Comparison of ENCODE assay signal across 18 cellular contexts in the genomic region with DNA sequence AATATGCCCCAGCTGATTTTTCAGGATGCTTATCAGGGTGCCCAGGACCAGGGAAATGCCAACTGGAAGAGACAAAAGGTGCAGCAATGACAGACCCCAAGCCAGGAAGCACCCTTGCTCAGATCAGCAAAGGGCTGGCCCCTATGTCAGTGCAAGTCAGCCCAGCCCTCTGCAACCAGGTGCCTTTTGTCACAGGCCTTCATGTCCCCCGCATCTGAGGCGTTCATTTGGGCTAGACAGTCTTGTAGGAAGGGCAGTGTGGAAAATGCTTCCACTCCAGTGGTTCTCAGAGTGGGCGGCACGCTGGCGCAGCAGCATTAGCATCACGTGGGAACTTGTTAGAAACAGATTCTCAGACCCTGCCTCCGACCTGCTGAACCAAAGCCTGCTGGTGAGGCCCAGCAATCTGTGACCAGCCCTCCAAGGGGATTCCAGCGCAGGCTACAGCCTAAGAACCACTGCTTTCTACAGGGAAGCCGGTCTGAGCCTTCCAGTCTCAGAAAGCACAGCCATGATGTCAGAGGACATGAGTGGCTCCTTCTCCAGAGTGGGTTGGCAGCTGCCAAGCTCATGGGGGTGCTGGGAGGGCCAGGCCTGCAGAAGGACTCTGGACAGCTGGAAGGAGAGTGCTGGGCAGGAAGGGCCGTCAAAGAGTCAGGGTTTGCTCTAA. TPM values are rescaled to one million over a fixed set of nuclear protein-coding genes. Genes with fewer than 3 reads are reported as not detected.
DNase-seq lines count a peak whose midpoint lies in the region; ATAC-seq, FAIRE-seq and TF ChIP-seq lines count a peak whose summit lies in the region.
"Had no signal": no experiment of that assay in that cellular context is flagged by ENCODE, and none has a peak within 500 bp of the region (broad histone marks: within the 10 kb centered on the region; RNA-seq: fewer than 3 reads in every experiment).

No MANE protein-coding gene starts in this region.

- H3K36me3 Mint-ChIP-seq in astrocyte (ENCODE audit: low read depth, unreplicated experiment): no peaks in the 10 kb centered on the region
- H3K36me3 Mint-ChIP-seq in stimulated activated naive B cell treated with anti-CD40 and anti-IgM and Interleukin-4, amounts not matched to agents 10 μg/mL and 1 μg/mL and 100 μg/mL, for 72 hours: no peaks in the 10 kb centered on the region
- no peaks in the 10 kb centered on the region for H3K36me3 Mint-ChIP-seq in activated naive CD8-positive, alpha-beta T cell treated with anti-CD3 and anti-CD28 coated beads, Interleukin-2, amount 50 U/mL, for 24 hours (ENCODE audit: low read depth)
- H3K36me3 Mint-ChIP-seq: activated naive CD4-positive, alpha-beta T cell treated with anti-CD3 and anti-CD28 coated beads, Interleukin-2, amount 10 ng/mL, durations not matched to agents 7 days and 5 days; natural killer cell had no signal

- H3K4me2 ChIP-seq in astrocyte (ENCODE audit: low read length): no peak overlapping the region

- H3K27ac ChIP-seq in astrocyte (ENCODE audit: low read depth, low read length) (no peak overlapping the region), left lung (no peak overlapping the region)
- H3K27ac ChIP-seq: HL-60, tibial artery had no signal

- H3K36me3 ChIP-seq in astrocyte (ENCODE audit: insufficient read depth, low read length) (no peaks in the 10 kb centered on the region), left lung (no peaks in the 10 kb centered on the region)
- H3K36me3 ChIP-seq: tibial artery had no signal

- H3K27me3 Mint-ChIP-seq in astrocyte (ENCODE audit: low read depth, unreplicated experiment): peaks cover 5% of the 10 kb centered on the region
- H3K27me3 Mint-ChIP-seq in stimulated activated naive B cell treated with anti-CD40 and anti-IgM and Interleukin-4, amounts not matched to agents 10 μg/mL and 1 μg/mL and 100 μg/mL, for 72 hours: no peaks in the 10 kb centered on the region
- no peaks in the 10 kb centered on the region for H3K27me3 Mint-ChIP-seq in activated naive CD8-positive, alpha-beta T cell treated with anti-CD3 and anti-CD28 coated beads, Interleukin-2, amount 50 U/mL, for 24 hours

- H3K4me3 ChIP-seq in astrocyte (ENCODE audit: insufficient read depth, low read depth, low read length): no peak overlapping the region
- H3K4me3 ChIP-seq in left lung: no peak overlapping the region
- H3K4me3 ChIP-seq: tibial artery had no signal

- intact Hi-C loops in left lung (cut with DNase I): no loop called here

- H3K4me1 Mint-ChIP-seq in astrocyte (ENCODE audit: low read depth, unreplicated experiment): peaks cover 12% of the 10 kb centered on the region
- H3K4me1 Mint-ChIP-seq in stimulated activated naive B cell treated with anti-CD40 and anti-IgM and Interleukin-4, amounts not matched to agents 10 μg/mL and 1 μg/mL and 100 μg/mL, for 72 hours: peaks cover 0 to 1% of the 10 kb centered on the region in 2 donors
- H3K4me1 Mint-ChIP-seq in activated naive CD8-positive, alpha-beta T cell treated with anti-CD3 and anti-CD28 coated beads, Interleukin-2, amount 50 U/mL, for 24 hours: no peaks in the 10 kb centered on the region
- H3K4me1 Mint-ChIP-seq: activated naive CD4-positive, alpha-beta T cell treated with anti-CD3 and anti-CD28 coated beads, Interleukin-2, amount 10 ng/mL, durations not matched to agents 7 days and 5 days; natural killer cell had no signal

- FAIRE-seq in astrocyte (lab: Jason Lieb, UNC): no peak
- FAIRE-seq: colon had no signal

- H3K9me3 ChIP-seq in astrocyte (ENCODE audit: insufficient read depth, low read depth, low read length): no peaks in the 10 kb centered on the region
- H3K9me3 ChIP-seq in left lung: no peaks in the 10 kb centered on the region
- H3K9me3 ChIP-seq: tibial artery had no signal

- no peaks in the 10 kb centered on the region for H4K20me1 ChIP-seq in astrocyte (ENCODE audit: insufficient read depth, low read length)

- H3K9me3 Mint-ChIP-seq in astrocyte (ENCODE audit: unreplicated experiment): no peaks in the 10 kb centered on the region
- no peaks in the 10 kb centered on the region for H3K9me3 Mint-ChIP-seq in stimulated activated naive B cell treated with anti-CD40 and anti-IgM and Interleukin-4, amounts not matched to agents 10 μg/mL and 1 μg/mL and 100 μg/mL, for 72 hours
- no peaks in the 10 kb centered on the region for H3K9me3 Mint-ChIP-seq in activated naive CD8-positive, alpha-beta T cell treated with anti-CD3 and anti-CD28 coated beads, Interleukin-2, amount 50 U/mL, for 24 hours
- H3K9me3 Mint-ChIP-seq: activated naive CD4-positive, alpha-beta T cell treated with anti-CD3 and anti-CD28 coated beads, Interleukin-2, amount 10 ng/mL, durations not matched to agents 7 days and 5 days; natural killer cell had no signal

- ATAC-seq in left lung (peak; percentile 89), HG03457 (IDR thresholded peaks at IDR 0.05; ENCODE audit: unreplicated experiment) (no peak)
- ATAC-seq in stimulated activated naive B cell treated with anti-CD40 and anti-IgM and Interleukin-4, amounts not matched to agents 10 μg/mL and 1 μg/mL and 100 μg/mL, for 72 hours (replicated peaks): no peak
- ATAC-seq in activated naive CD8-positive, alpha-beta T cell treated with anti-CD3 and anti-CD28 coated beads, Interleukin-2, amount 50 U/mL, for 24 hours: no peak
- ATAC-seq: natural killer cell had no signal

- H3K27me3 ChIP-seq in astrocyte (ENCODE audit: insufficient read depth, low read length): no peaks in the 10 kb centered on the region
- H3K27me3 ChIP-seq in left lung: no peaks in the 10 kb centered on the region
- H3K27me3 ChIP-seq: tibial artery had no signal

- peak; percentile 23 for DNase-seq in DMS53 (lab: John Stamatoyannopoulos, UW)
- DNase-seq in DMS53 treated with DMSO at 0.1 percent for 48 hours (lab: John Stamatoyannopoulos, UW; ENCODE audit: unreplicated experiment): no peak
- no peak for DNase-seq in astrocyte (ENCODE audit: low read depth)
- DNase-seq in left lung: peak; percentile 59 to 62
- DNase-seq in stimulated activated naive B cell treated with anti-CD40 and anti-IgM and Interleukin-4, amounts not matched to agents 10 μg/mL and 1 μg/mL and 100 μg/mL, for 72 hours: no peak
- no peak for DNase-seq in activated naive CD8-positive, alpha-beta T cell treated with anti-CD3 and anti-CD28 coated beads, Interleukin-2, amount 50 U/mL, for 24 hours
- no peak for DNase-seq in NCI-H2107 (lab: John Stamatoyannopoulos, UW)
- DNase-seq: 8988T; activated naive CD4-positive, alpha-beta T cell treated with anti-CD3 and anti-CD28 coated beads, Interleukin-2, amount 10 ng/mL, durations not matched to agents 7 days and 5 days; COR-L47; MV-4-11; natural killer cell had no signal

- H3K79me2 ChIP-seq in astrocyte (ENCODE audit: insufficient read depth, low read length): no peaks in the 10 kb centered on the region

- no peak overlapping the region for H3K9ac ChIP-seq in astrocyte (ENCODE audit: low read length)

- peak overlapping the region; percentile 34 for H3K4me3 Mint-ChIP-seq in astrocyte (ENCODE audit: unreplicated experiment)
- no peak overlapping the region for H3K4me3 Mint-ChIP-seq in stimulated activated naive B cell treated with anti-CD40 and anti-IgM and Interleukin-4, amounts not matched to agents 10 μg/mL and 1 μg/mL and 100 μg/mL, for 72 hours
- H3K4me3 Mint-ChIP-seq in activated naive CD8-positive, alpha-beta T cell treated with anti-CD3 and anti-CD28 coated beads, Interleukin-2, amount 50 U/mL, for 24 hours: no peak overlapping the region
- H3K4me3 Mint-ChIP-seq: activated naive CD4-positive, alpha-beta T cell treated with anti-CD3 and anti-CD28 coated beads, Interleukin-2, amount 10 ng/mL, durations not matched to agents 7 days and 5 days; natural killer cell had no signal

- H2AFZ ChIP-seq in astrocyte (ENCODE audit: low read depth, low read length): no peak overlapping the region

- H3K4me1 ChIP-seq in astrocyte (ENCODE audit: insufficient read depth, low read length) (no peaks in the 10 kb centered on the region), left lung (peaks cover 0 to 4% of the 10 kb centered on the region in 2 donors)

- no peak overlapping the region for H3K27ac Mint-ChIP-seq in astrocyte (ENCODE audit: unreplicated experiment)
- peak overlapping the region; percentile 42 for H3K27ac Mint-ChIP-seq in stimulated activated naive B cell treated with anti-CD40 and anti-IgM and Interleukin-4, amounts not matched to agents 10 μg/mL and 1 μg/mL and 100 μg/mL, for 72 hours
- no peak overlapping the region for H3K27ac Mint-ChIP-seq in activated naive CD8-positive, alpha-beta T cell treated with anti-CD3 and anti-CD28 coated beads, Interleukin-2, amount 50 U/mL, for 24 hours
- H3K27ac Mint-ChIP-seq: activated naive CD4-positive, alpha-beta T cell treated with anti-CD3 and anti-CD28 coated beads, Interleukin-2, amount 10 ng/mL, durations not matched to agents 7 days and 5 days; natural killer cell had no signal

- TF ChIP-seq CTCF in astrocyte (IDR thresholded peaks at IDR 0.05; ENCODE audit: insufficient read depth, low read depth, low read length): no peak
- TF ChIP-seq CTCF in left lung (IDR thresholded peaks at IDR 0.05): no peak

RNA-seq across cellular contexts. Expression of gene SLC47A2, which starts 13.1 kb away (rescaled TPM):
- total RNA-seq in astrocyte: not detected in 2 replicates
- total RNA-seq in left lung: not detected
- total RNA-seq: fibroblast of lung, natural killer cell, NCI-H460 had no signal

RNA-seq across cellular contexts. Expression of gene ALDH3A1, which starts 44.9 kb away (rescaled TPM):
- total RNA-seq in astrocyte: not detected in 2 replicates
- 1 to 10 TPM; 1.2 to 4.7 TPM for total RNA-seq in left lung
- total RNA-seq: natural killer cell had no signal

RNA-seq across cellular contexts. Expression of gene ALDH3A2, which starts 54.7 kb away (rescaled TPM):
- total RNA-seq in astrocyte (11.1 and 13.8 TPM in 2 replicates), left lung (100 to 1,000 TPM; 116 to 208 TPM)

Comparison
In these comparisons a context has a peak if more than half of its experiments do, and no peak if none do; other contexts are left out.
1. DNase-seq: peak in DMS53 (single experiment) and left lung (2 of 2); none in DMS53 treated with DMSO at 0.1 percent for 48 hours (single experiment), astrocyte (single experiment), stimulated activated naive B cell treated with anti-CD40 and anti-IgM and Interleukin-4, amounts not matched to agents 10 μg/mL and 1 μg/mL and 100 μg/mL, for 72 hours (single experiment), activated naive CD8-positive, alpha-beta T cell treated with anti-CD3 and anti-CD28 coated beads, Interleukin-2, amount 50 U/mL, for 24 hours (single experiment) and NCI-H2107 (single experiment).